In genomic region chr6:159973406-159973805, GRCh38 we compare ENCODE assay signal across 10 cellular contexts. TPM values are rescaled to one million over a fixed set of nuclear protein-coding genes. Genes with fewer than 3 reads are reported as not detected.
DNase-seq lines count a peak whose midpoint lies in the region; ATAC-seq and TF ChIP-seq lines count a peak whose summit lies in the region.
"Had no signal": no experiment of that assay in that cellular context is flagged by ENCODE, and none has a peak within 500 bp of the region (broad histone marks: within the 10 kb centered on the region; RNA-seq: fewer than 3 reads in every experiment).

No MANE protein-coding gene starts in this region.

- CTCF ChIA-PET in T-cell (lab: Charles Lee): interaction anchor here in 1 of 2 donors (0.6 to 1.2 kb wide), 4 partner anchors 8 to 1693 kb away, joined by 3 read pairs; no protein-coding TSS in a partner anchor

- TF ChIP-seq EP300 in upper lobe of left lung (IDR thresholded peaks at IDR 0.05): no peak

- H3K27ac ChIP-seq in left ventricle myocardium inferior (replicated peaks): peak overlapping the region; percentile 93
- H3K27ac ChIP-seq in upper lobe of left lung: peak overlapping the region in 3 of 4 donors; percentile 9 to 60 (median 15)
- H3K27ac ChIP-seq: ascending aorta had no signal

- no peak for TF ChIP-seq POLR2A in upper lobe of left lung (IDR thresholded peaks at IDR 0.05)

- H3K9me3 ChIP-seq in left ventricle myocardium inferior (replicated peaks) (no peaks in the 10 kb centered on the region), upper lobe of left lung (no peaks in the 10 kb centered on the region)
- H3K9me3 ChIP-seq: ascending aorta had no signal

- peak overlapping the region in 1 of 3 donors; percentile 41 for H3K4me3 Mint-ChIP-seq in T-cell

- TF ChIP-seq CTCF in left ventricle myocardium inferior (IDR thresholded peaks at IDR 0.05; ENCODE audit: borderline replicate concordance): no peak
- no peak for TF ChIP-seq CTCF in fibroblast of the aortic adventitia (IDR thresholded peaks at IDR 0.05; ENCODE audit: insufficient read depth, low read length)
- no peak for TF ChIP-seq CTCF in upper lobe of left lung (IDR thresholded peaks at IDR 0.05)

- ATAC-seq in Right ventricle myocardium superior (ENCODE audit: poor library complexity): no peak
- no peak for ATAC-seq in T-cell (replicated peaks in 1 of 4)
- no peak for ATAC-seq in upper lobe of left lung (ENCODE audit: low FRiP score in 2 of 2)
- no peak for ATAC-seq in HG03521 (IDR thresholded peaks at IDR 0.05; ENCODE audit: unreplicated experiment)

- H3K4me3 ChIP-seq in left ventricle myocardium inferior (no peak overlapping the region), fibroblast of the aortic adventitia (ENCODE audit: low read depth, low read length) (no peak overlapping the region), upper lobe of left lung (no peak overlapping the region)
- H3K4me3 ChIP-seq: ascending aorta had no signal

- no peaks in the 10 kb centered on the region for H3K9me3 Mint-ChIP-seq in T-cell

- no peaks in the 10 kb centered on the region for H3K27me3 Mint-ChIP-seq in T-cell

- H3K27ac Mint-ChIP-seq in T-cell: peak overlapping the region; percentile 69 to 79

- H3K36me3 ChIP-seq in left ventricle myocardium inferior (no peaks in the 10 kb centered on the region), upper lobe of left lung (no peaks in the 10 kb centered on the region)
- H3K36me3 ChIP-seq: ascending aorta had no signal

- 42 to 74% methylated on average over 2 of the region's 2 CpGs for WGBS in upper lobe of left lung, 2 donors

- H3K4me1 ChIP-seq in left ventricle myocardium inferior: peaks cover 88% of the 10 kb centered on the region
- peaks cover 55 to 62% (median 58%) of the 10 kb centered on the region in 4 donors for H3K4me1 ChIP-seq in upper lobe of left lung

- no peaks in the 10 kb centered on the region for H3K36me3 Mint-ChIP-seq in T-cell

- POLR2A ChIA-PET in T-cell (lab: Charles Lee): no interaction called here

- DNase-seq in left ventricle myocardium inferior (no peak), Right ventricle myocardium superior (no peak), T-cell (no peak), fibroblast of the aortic adventitia (ENCODE audit: low read depth) (peak; percentile 51), upper lobe of left lung (no peak), T-helper 9 cell (no peak), NCI-H2107 (lab: John Stamatoyannopoulos, UW) (no peak)
- DNase-seq: midbrain had no signal

- H3K27me3 ChIP-seq in left ventricle myocardium inferior (ENCODE audit: low read depth) (no peaks in the 10 kb centered on the region), upper lobe of left lung (no peaks in the 10 kb centered on the region)
- H3K27me3 ChIP-seq: ascending aorta had no signal

- peaks cover 79 to 84% (median 82%) of the 10 kb centered on the region in 3 donors for H3K4me1 Mint-ChIP-seq in T-cell

- intact Hi-C loops in left ventricle myocardium inferior (cut with micrococcal nuclease): no loop called here
- intact Hi-C loops in Right ventricle myocardium superior (cut with DNase I): no loop called here

RNA-seq across cellular contexts. Expression of gene IGF2R, which starts 4.5 kb away (rescaled TPM):
- 66.8 TPM for total RNA-seq in left ventricle myocardium inferior
- 68.4 TPM for total RNA-seq in Right ventricle myocardium superior
- total RNA-seq in T-cell: 10 to 100 TPM; 63.4 to 87.5 (median 70.5) TPM
- 112 and 133 TPM in 2 replicates for total RNA-seq in fibroblast of the aortic adventitia (ENCODE audit: low replicate concordance)
- 100 to 1,000 TPM; 103 to 150 (median 128) TPM for total RNA-seq in upper lobe of left lung
